ENCODE assay signal across 25 cellular contexts in genomic region chr6:13358486-13358885, GRCh38. TPM values are rescaled to one million over a fixed set of nuclear protein-coding genes. Genes with fewer than 3 reads are reported as not detected.
DNase-seq lines count a peak whose midpoint lies in the region; ATAC-seq and TF ChIP-seq lines count a peak whose summit lies in the region.
"Had no signal": no experiment of that assay in that cellular context is flagged by ENCODE, and none has a peak within 500 bp of the region (broad histone marks: within the 10 kb centered on the region; RNA-seq: fewer than 3 reads in every experiment).

No MANE protein-coding gene starts in this region.

- H3K36me3 Mint-ChIP-seq in H9 (ENCODE audit: insufficient read depth in 1 of 3, low read depth in 3 of 3), result no peaks in the 10 kb centered on the region
- peaks cover 8% of the 10 kb centered on the region for H3K36me3 Mint-ChIP-seq in central memory CD8-positive, alpha-beta T cell (ENCODE audit: insufficient read depth)
- H3K36me3 Mint-ChIP-seq in naive B cell, result peaks cover 0 to 5% of the 10 kb centered on the region in 2 donors
- no peaks in the 10 kb centered on the region for H3K36me3 Mint-ChIP-seq in HFFc6 (ENCODE audit: low read depth)
- no peaks in the 10 kb centered on the region for H3K36me3 Mint-ChIP-seq in T-helper 17 cell (ENCODE audit: low read depth)

- H2BK120ac ChIP-seq in H9 (ENCODE audit: low read depth, low read length, poor library complexity, severe bottlenecking), result no peak overlapping the region

- H3K27ac ChIP-seq in H9 (ENCODE audit: insufficient read length, low read depth, low read length) (no peak overlapping the region), OCI-LY7 (ENCODE audit: low read depth, low read length, poor library complexity, severe bottlenecking) (no peak overlapping the region)
- H3K27ac ChIP-seq: BLaER1 treated with 17β-estradiol and CSF1 and Interleukin-3, amounts not matched to agents 10 nM and 100 nM; body of pancreas had no signal

- no peaks in the 10 kb centered on the region for H3K79me2 ChIP-seq in H9 (ENCODE audit: insufficient read depth, low read length)
- H3K79me2 ChIP-seq in OCI-LY7 (ENCODE audit: insufficient read depth, low read depth, low read length), result no peaks in the 10 kb centered on the region

- H4K91ac ChIP-seq in H9 (ENCODE audit: insufficient read length, low read depth, low read length), result no peak overlapping the region

- H4K20me1 ChIP-seq in H9 (ENCODE audit: control insufficient read depth, insufficient read depth, insufficient read length) (no peaks in the 10 kb centered on the region), OCI-LY7 (ENCODE audit: insufficient read depth, low read length) (no peaks in the 10 kb centered on the region)
- H4K20me1 ChIP-seq: BLaER1 treated with 17β-estradiol and CSF1 and Interleukin-3, amounts not matched to agents 10 nM and 100 nM had no signal

- POLR2A ChIA-PET in OCI-LY7 (lab: Charles Lee), result interaction anchor here (0.9 to 2.2 kb wide), 14 partner anchors 10 to 346 kb away, joined by 3 to 10 read pairs (median 4); partner anchors contain the start of genes SIRT5 and TBC1D7

- no peak overlapping the region for H3K4me3 Mint-ChIP-seq in H9
- no peak overlapping the region for H3K4me3 Mint-ChIP-seq in central memory CD8-positive, alpha-beta T cell
- peak overlapping the region in 3 of 8 donors; percentile 19 to 84 (median 53) for H3K4me3 Mint-ChIP-seq in naive B cell
- no peak overlapping the region for H3K4me3 Mint-ChIP-seq in HFFc6
- H3K4me3 Mint-ChIP-seq in T-helper 17 cell, result no peak overlapping the region

- no peak for ATAC-seq in central memory CD8-positive, alpha-beta T cell (replicated peaks; ENCODE audit: extremely low read depth, poor library complexity, severe bottlenecking)
- no peak for ATAC-seq in naive B cell (ENCODE audit: low read depth in 2 of 2)
- ATAC-seq in T-helper 17 cell, result no peak
- ATAC-seq: body of pancreas, Panc1 had no signal

- WGBS in H9 (ENCODE audit: extremely low coverage, insufficient read length, low lambda C conversion rate), result no CpG with 5 or more reads among the region's 2 CpGs

- H3K23ac ChIP-seq in H9 (ENCODE audit: insufficient read length, low read depth, low read length), result no peak overlapping the region

- H3K14ac ChIP-seq in H9 (ENCODE audit: insufficient read depth, low read length), result no peak overlapping the region

- H3K9me3 ChIP-seq in H9 (ENCODE audit: control insufficient read depth, low read depth, low read length) (no peaks in the 10 kb centered on the region), OCI-LY7 (ENCODE audit: low read length) (no peaks in the 10 kb centered on the region), T-helper 17 cell (ENCODE audit: control insufficient read depth, low read length, poor library complexity, severe bottlenecking) (no peaks in the 10 kb centered on the region)
- H3K9me3 ChIP-seq: BLaER1 treated with 17β-estradiol and CSF1 and Interleukin-3, amounts not matched to agents 10 nM and 100 nM; body of pancreas had no signal

- H3K27me3 Mint-ChIP-seq in H9 (ENCODE audit: low read depth) (no peaks in the 10 kb centered on the region), naive B cell (no peaks in the 10 kb centered on the region), HFFc6 (ENCODE audit: insufficient read depth) (peaks cover 3% of the 10 kb centered on the region), T-helper 17 cell (no peaks in the 10 kb centered on the region)
- H3K27me3 Mint-ChIP-seq in central memory CD8-positive, alpha-beta T cell, result no peaks in the 10 kb centered on the region

- H3K4me1 Mint-ChIP-seq in H9, result peaks cover 41 to 45% of the 10 kb centered on the region in 2 experiments
- H3K4me1 Mint-ChIP-seq in central memory CD8-positive, alpha-beta T cell, result peaks cover 36% of the 10 kb centered on the region
- H3K4me1 Mint-ChIP-seq in naive B cell, result peaks cover 67 to 94% (median 88%) of the 10 kb centered on the region in 3 donors
- H3K4me1 Mint-ChIP-seq in HFFc6 (ENCODE audit: low read depth), result peaks cover 75% of the 10 kb centered on the region
- H3K4me1 Mint-ChIP-seq in T-helper 17 cell, result peaks cover 30% of the 10 kb centered on the region

- H3K9ac ChIP-seq in H9 (ENCODE audit: extremely low read depth, insufficient read length, low read length), result no peak overlapping the region
- H3K9ac ChIP-seq: BLaER1 treated with 17β-estradiol and CSF1 and Interleukin-3, amounts not matched to agents 10 nM and 100 nM had no signal

- H4K5ac ChIP-seq in H9 (ENCODE audit: insufficient read length, low read depth, low read length), result no peak overlapping the region

- H3K9me2 ChIP-seq in OCI-LY7 (ENCODE audit: insufficient read depth, low read length), result no peaks in the 10 kb centered on the region

- no peak overlapping the region for H3T11ph ChIP-seq in H9 (ENCODE audit: low read length)

- no peak overlapping the region for H2BK12ac ChIP-seq in H9 (ENCODE audit: insufficient read length, low read depth, low read length)

- no peak overlapping the region for H2BK15ac ChIP-seq in H9 (ENCODE audit: low read depth, low read length)

- no peak overlapping the region for H3K18ac ChIP-seq in H9 (ENCODE audit: insufficient read length, low read depth, low read length)

- H3K56ac ChIP-seq in H9 (ENCODE audit: insufficient read length, low read depth, low read length), result no peak overlapping the region

- CTCF ChIA-PET in OCI-LY7 (lab: Charles Lee; ENCODE audit: unreplicated experiment), result no interaction called here

- no peak overlapping the region for H3K4ac ChIP-seq in H9 (ENCODE audit: low read depth, low read length)

- H2BK20ac ChIP-seq in H9 (ENCODE audit: low read depth, low read length, poor library complexity, severe bottlenecking), result no peak overlapping the region

- H2BK5ac ChIP-seq in H9 (ENCODE audit: insufficient read length, low read length), result no peak overlapping the region

- peaks cover 10% of the 10 kb centered on the region for H3K36me3 ChIP-seq in OCI-LY7 (ENCODE audit: insufficient read depth, low read length)

- H3K9me3 Mint-ChIP-seq in H9, result no peaks in the 10 kb centered on the region
- H3K9me3 Mint-ChIP-seq in central memory CD8-positive, alpha-beta T cell, result no peaks in the 10 kb centered on the region
- no peaks in the 10 kb centered on the region for H3K9me3 Mint-ChIP-seq in naive B cell
- H3K9me3 Mint-ChIP-seq in HFFc6, result no peaks in the 10 kb centered on the region

- peaks cover 3% of the 10 kb centered on the region; the same call in 1 of the 2 replicates for H3K4me1 ChIP-seq in H9 (ENCODE audit: insufficient read depth, low read length)
- H3K4me1 ChIP-seq in OCI-LY7 (ENCODE audit: insufficient read depth, low read length, poor library complexity, severe bottlenecking), result peaks cover 67% of the 10 kb centered on the region
- H3K4me1 ChIP-seq: body of pancreas had no signal

- intact Hi-C loops in OCI-LY7 (cut with micrococcal nuclease; ENCODE audit: unreplicated experiment), result loop anchor here (5.0 kb wide), 4 partner anchors 104 to 254 kb away; partner anchors contain the start of gene GFOD1

- no peak overlapping the region for H2AFZ ChIP-seq in H9 (ENCODE audit: low read length)
- no peak overlapping the region for H2AFZ ChIP-seq in OCI-LY7 (ENCODE audit: low read length)

- no peak overlapping the region for H4K8ac ChIP-seq in H9 (replicated peaks; ENCODE audit: insufficient read length, low read depth, low read length)

- no peak overlapping the region for H2AK5ac ChIP-seq in H9 (ENCODE audit: insufficient read length, low read length)

- H3K27me3 ChIP-seq in H9 (ENCODE audit: insufficient read depth, low read length), result no peaks in the 10 kb centered on the region
- H3K27me3 ChIP-seq: BLaER1 treated with 17β-estradiol and CSF1 and Interleukin-3, amounts not matched to agents 10 nM and 100 nM; body of pancreas had no signal

- DNase-seq in H9 (no peak), OCI-LY7 (ENCODE audit: low spot score) (no peak), naive B cell (no peak), HFFc6 (no peak), epidermal melanocyte (ENCODE audit: insufficient read length, low spot score) (no peak), T-helper 17 cell (no peak)
- DNase-seq in central memory CD8-positive, alpha-beta T cell (ENCODE audit: low spot score in 2 of 2), result no peak
- DNase-seq: activated CD4-positive, alpha-beta T cell treated with anti-CD3 and anti-CD28 coated beads, Interleukin-2, amount 50 U/mL, for 48 hours; activated CD4-positive, CD25-positive, alpha-beta regulatory T cell treated with anti-CD3 and anti-CD28 coated beads, Interleukin-2, amount 50 U/mL, for 72 hours; activated CD8-positive, alpha-beta memory T cell treated with anti-CD3 and anti-CD28 coated beads, Interleukin-2, amount 50 U/mL, for 4 hours; activated naive CD4-positive, alpha-beta T cell treated with Interleukin-2 at 50 U/mL for 16 hours; body of pancreas; cerebellar nuclear complex; dermis blood vessel endothelial cell; DMS153; NCI-H1436; NCI-H2081 treated with DMSO at 0.1 percent for 48 hours; NCI-H345; NCI-H69; stimulated activated CD4-positive, alpha-beta T cell treated with anti-CD3 and anti-CD28 coated beads, Interleukin-4, amount 100 ng/mL, for 1 hour; trophoblast cell had no signal

- H3K4me3 ChIP-seq in OCI-LY7 (ENCODE audit: low read depth, low read length, poor library complexity, severe bottlenecking), result no peak overlapping the region
- H3K4me3 ChIP-seq: BLaER1 treated with 17β-estradiol and CSF1 and Interleukin-3, amounts not matched to agents 10 nM and 100 nM; body of pancreas; lung had no signal

- TF ChIP-seq CTCF in H9 (conservative IDR thresholded peaks at IDR 0.05), result no peak
- 0 out of 2 replicates have a peak, but pooled peaks have one; percentile 14 for TF ChIP-seq CTCF in OCI-LY7 (conservative IDR thresholded peaks at IDR 0.05; ENCODE audit: low read length)
- no peak for TF ChIP-seq CTCF in HFFc6 (IDR thresholded peaks at IDR 0.05)

- BruUV-seq in OCI-LY7 (replicated peaks; lab: Mats Ljungman, UMichigan), result no TSS peak

- no peaks in the 10 kb centered on the region for H3K23me2 ChIP-seq in H9 (ENCODE audit: insufficient read length, low read depth, low read length, poor library complexity, severe bottlenecking)

- no peaks in the 10 kb centered on the region for H3K79me1 ChIP-seq in H9 (ENCODE audit: insufficient read depth, low read depth, low read length, poor library complexity, severe bottlenecking)

- H3K27ac Mint-ChIP-seq in H9, result peak overlapping the region; percentile 61 to 79 (median 62); a peak in 4 of 7 replicates
- H3K27ac Mint-ChIP-seq in central memory CD8-positive, alpha-beta T cell (ENCODE audit: low read depth), result peak overlapping the region; percentile 67
- H3K27ac Mint-ChIP-seq in naive B cell, result peak overlapping the region in 4 of 6 donors; percentile 72 to 93 (median 87)
- no peak overlapping the region for H3K27ac Mint-ChIP-seq in HFFc6
- H3K27ac Mint-ChIP-seq in T-helper 17 cell, result no peak overlapping the region
- H3K27ac Mint-ChIP-seq: progenitor cell of endocrine pancreas had no signal

- no peak overlapping the region for H3K4me2 ChIP-seq in H9 (ENCODE audit: insufficient read depth, insufficient read length, low read length)
- H3K4me2 ChIP-seq in OCI-LY7 (ENCODE audit: low read length), result no peak overlapping the region

RNA-seq across cellular contexts. Expression of gene TBC1D7, which starts 30.1 kb away (rescaled TPM):
- total RNA-seq in H9 (2021) (33.9 and 36.9 TPM in 2 replicates), OCI-LY7 (2022) (46.2 and 50.5 TPM in 2 replicates), T-helper 17 cell (10 to 100 TPM in 1 of 2 donors, 1 to 10 TPM in 1; 9.1 to 12.4 TPM)
- total RNA-seq in OCI-LY7 (2014; rRNA removed; shearing (Covaris generic)), result 52.9 and 69.2 TPM in 2 replicates
- 10 to 100 TPM; 21.9 to 50.4 (median 26.7) TPM for polyA plus RNA-seq in naive B cell (ENCODE audit: low read depth in 6 of 6)
- 10 to 100 TPM; 11.5 to 15.1 (median 14.6) TPM for total RNA-seq in HFFc6 (2021; fragmentation: NEBNext Ultra II Directional; extraction: Animal tissue kit (Norgen Biotek cat#: 25700))

Comparison
In these comparisons a context has a peak if more than half of its experiments do, and no peak if none do; other contexts are left out.
1. H3K27ac Mint-ChIP-seq: peak in H9 (3 of 3), central memory CD8-positive, alpha-beta T cell (single experiment) and naive B cell (4 of 6); none in HFFc6 (single experiment) and T-helper 17 cell (single experiment).